16 cellular contexts compared by ENCODE assay signal in genomic region chr21:15332572-15332971, GRCh38.
DNase-seq lines count a peak whose midpoint lies in the region; ATAC-seq and TF ChIP-seq lines count a peak whose summit lies in the region.
"Had no signal": no experiment of that assay in that cellular context is flagged by ENCODE, and none has a peak within 500 bp of the region (broad histone marks: within the 10 kb centered on the region; RNA-seq: fewer than 3 reads in every experiment).

No MANE protein-coding gene starts in this region.

- TF ChIP-seq CTCF in HL-60 (IDR thresholded peaks at IDR 0.05; ENCODE audit: insufficient read depth, low read length) (no peak), Peyer's patch (IDR thresholded peaks at IDR 0.05) (no peak)

- ATAC-seq in stimulated activated effector memory CD8-positive, alpha-beta T cell treated with anti-CD3 and anti-CD28 coated beads, Interleukin-12 subunit alpha, Interleukin-12 subunit beta, amount 100 ng/mL, for 72 hours = peak; percentile 65
- ATAC-seq: GM23338, HCT116 had no signal

- no peak overlapping the region for H3K9ac ChIP-seq in adipocyte (ENCODE audit: low read length)
- H3K9ac ChIP-seq: BLaER1 had no signal

- H3K36me3 ChIP-seq in adipocyte (ENCODE audit: control insufficient read depth, insufficient read depth, low read length, severe bottlenecking) = no peaks in the 10 kb centered on the region
- H3K36me3 ChIP-seq in Peyer's patch = no peaks in the 10 kb centered on the region

- H3K4me1 Mint-ChIP-seq in stimulated activated effector memory CD8-positive, alpha-beta T cell treated with anti-CD3 and anti-CD28 coated beads, Interleukin-12 subunit alpha, Interleukin-12 subunit beta, amount 100 ng/mL, for 72 hours = no peaks in the 10 kb centered on the region
- H3K4me1 Mint-ChIP-seq: CD4-positive, alpha-beta memory T cell; GM23338 had no signal

- H3K36me3 Mint-ChIP-seq in stimulated activated effector memory CD8-positive, alpha-beta T cell treated with anti-CD3 and anti-CD28 coated beads, Interleukin-12 subunit alpha, Interleukin-12 subunit beta, amount 100 ng/mL, for 72 hours = no peaks in the 10 kb centered on the region
- H3K36me3 Mint-ChIP-seq: CD14-positive monocyte; CD4-positive, alpha-beta memory T cell had no signal

- peak in 1 of 2 experiments; percentile 18 for DNase-seq in HL-60 (ENCODE audit: low read depth in 1 of 2, low spot score in 1 of 2)
- peak; percentile 3 for DNase-seq in adipocyte (ENCODE audit: low read depth)
- peak; percentile 15 for DNase-seq in fibroblast of gingiva (ENCODE audit: low read depth)
- DNase-seq in stimulated activated effector memory CD8-positive, alpha-beta T cell treated with anti-CD3 and anti-CD28 coated beads, Interleukin-12 subunit alpha, Interleukin-12 subunit beta, amount 100 ng/mL, for 72 hours (ENCODE audit: low spot score in 2 of 2) = no peak
- DNase-seq in cortex of kidney (lab: John Stamatoyannopoulos, UW) = no peak
- DNase-seq in Peyer's patch = no peak
- no peak for DNase-seq in NCI-H2227 (lab: John Stamatoyannopoulos, UW; ENCODE audit: unreplicated experiment)
- DNase-seq: 8988T; CD4-positive, alpha-beta memory T cell; DMS153; DMS79; GDM1 had no signal

- H3K27ac ChIP-seq in HL-60 (replicated peaks) (peak overlapping the region; percentile 79), Peyer's patch (no peak overlapping the region)
- H3K27ac ChIP-seq: BLaER1 had no signal

- no peaks in the 10 kb centered on the region for H3K9me3 Mint-ChIP-seq in stimulated activated effector memory CD8-positive, alpha-beta T cell treated with anti-CD3 and anti-CD28 coated beads, Interleukin-12 subunit alpha, Interleukin-12 subunit beta, amount 100 ng/mL, for 72 hours
- H3K9me3 Mint-ChIP-seq: CD4-positive, alpha-beta memory T cell had no signal

- H3K4me3 ChIP-seq in HL-60 (replicated peaks; ENCODE audit: insufficient read depth, low read length) (no peak overlapping the region), adipocyte (ENCODE audit: low read length) (no peak overlapping the region), Peyer's patch (no peak overlapping the region)
- H3K4me3 ChIP-seq: BLaER1, GM23338 had no signal

- no peak for TF ChIP-seq POLR2A in Peyer's patch (IDR thresholded peaks at IDR 0.05)

- no peak overlapping the region for H3K27ac Mint-ChIP-seq in stimulated activated effector memory CD8-positive, alpha-beta T cell treated with anti-CD3 and anti-CD28 coated beads, Interleukin-12 subunit alpha, Interleukin-12 subunit beta, amount 100 ng/mL, for 72 hours
- H3K27ac Mint-ChIP-seq: CD4-positive, alpha-beta memory T cell; GM23338 had no signal

- no peak overlapping the region for H3K4me3 Mint-ChIP-seq in stimulated activated effector memory CD8-positive, alpha-beta T cell treated with anti-CD3 and anti-CD28 coated beads, Interleukin-12 subunit alpha, Interleukin-12 subunit beta, amount 100 ng/mL, for 72 hours
- H3K4me3 Mint-ChIP-seq: CD14-positive monocyte; CD4-positive, alpha-beta memory T cell; GM23338 had no signal

- H3K4me1 ChIP-seq in adipocyte (ENCODE audit: control insufficient read depth, insufficient read depth, low read length) = peaks cover 9% of the 10 kb centered on the region
- H3K4me1 ChIP-seq in Peyer's patch = no peaks in the 10 kb centered on the region

- H3K27me3 ChIP-seq in HL-60 (ENCODE audit: insufficient read depth, poor library complexity, severe bottlenecking) (no peaks in the 10 kb centered on the region), adipocyte (replicated peaks; ENCODE audit: control insufficient read depth, insufficient read depth, low read length) (no peaks in the 10 kb centered on the region), Peyer's patch (no peaks in the 10 kb centered on the region)
- H3K27me3 ChIP-seq: BLaER1 had no signal

- H3K9me3 ChIP-seq in adipocyte (ENCODE audit: control insufficient read depth, low read length) (no peaks in the 10 kb centered on the region), Peyer's patch (no peaks in the 10 kb centered on the region)

Comparison
In these comparisons a context has a peak if more than half of its experiments do, and no peak if none do; other contexts are left out.
1. DNase-seq: peak in adipocyte (single experiment) and fibroblast of gingiva (single experiment); none in stimulated activated effector memory CD8-positive, alpha-beta T cell treated with anti-CD3 and anti-CD28 coated beads, Interleukin-12 subunit alpha, Interleukin-12 subunit beta, amount 100 ng/mL, for 72 hours (0 of 2), cortex of kidney (single experiment), Peyer's patch (0 of 3) and NCI-H2227 (single experiment).